ENCODE assay signal across 1 cellular context in the genomic region with DNA sequence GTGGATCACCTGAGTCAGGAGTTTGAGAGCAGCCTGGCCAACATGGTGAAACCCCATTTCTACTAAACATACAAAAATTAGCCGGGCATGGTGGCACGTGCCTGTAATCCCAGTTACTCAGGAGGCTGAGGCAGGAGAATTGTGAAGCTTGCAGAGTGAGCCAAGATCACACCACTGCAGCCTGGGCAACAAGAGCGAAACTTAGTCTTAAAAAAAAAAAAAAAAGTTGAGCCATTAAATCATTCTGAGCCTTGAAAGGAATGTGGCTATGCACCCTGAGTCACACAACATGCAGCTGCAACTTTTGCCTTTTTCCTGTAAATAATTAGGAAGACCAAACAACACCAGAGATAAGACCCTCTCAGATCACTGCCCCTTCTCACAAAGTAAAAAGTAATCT.
TF ChIP-seq lines count a peak whose summit lies in the region.

No MANE protein-coding gene starts in this region.

TF ChIP-seq in IMR-90, 13 proteins besides CTCF, POLR2A, EP300 and RAD21:
- TF ChIP-seq CEBPB (IDR thresholded peaks at IDR 0.05; ENCODE audit: low read depth, low read length) (peak; percentile 30; the same call in 1 of the 2 replicates), FOS (IDR thresholded peaks at IDR 0.05; ENCODE audit: low read depth, low read length) (0 out of 2 replicates have a peak, but pooled peaks have one; percentile 18), BHLHE40 (IDR thresholded peaks at IDR 0.05; ENCODE audit: low read depth, low read length) (peak; percentile 35; the same call in 1 of the 2 replicates)
